In the genomic region with DNA sequence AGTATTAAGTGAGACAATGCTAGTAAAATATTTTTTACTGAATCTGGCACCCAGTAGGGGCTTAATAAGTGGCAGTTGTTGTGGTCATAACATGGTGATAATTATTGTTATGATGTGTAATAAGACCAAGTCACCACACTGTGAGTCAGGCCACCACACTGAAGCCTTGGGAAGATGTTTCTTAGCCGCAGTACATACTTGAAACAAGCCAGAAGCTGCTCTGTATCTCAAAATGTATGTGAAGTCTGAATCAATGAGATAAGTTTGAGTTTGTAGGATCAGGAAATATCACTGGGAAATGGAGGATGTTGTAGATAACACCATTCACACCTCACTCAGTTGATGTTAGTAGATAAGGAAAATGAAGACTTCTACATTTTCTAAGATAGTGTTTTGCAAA, we compare ENCODE assay signal across 24 cellular contexts. TPM values are rescaled to one million over a fixed set of nuclear protein-coding genes. Genes with fewer than 3 reads are reported as not detected.
"Had no signal": no experiment of that assay in that cellular context is flagged by ENCODE, and none has a peak within 500 bp of the region (broad histone marks: within the 10 kb centered on the region; RNA-seq: fewer than 3 reads in every experiment).

No MANE protein-coding gene starts in this region.

- FAIRE-seq: kidney, urothelium cell line had no signal

- H3K4me3 ChIP-seq: left lung, lower lobe of right lung, mucosa of descending colon, ovary, right atrium auricular region, right lobe of liver, skin epidermis, suprapubic skin, thoracic aorta, tibial artery, upper lobe of right lung had no signal

- DNase-seq: hippocampal formation; kidney; left colon; left lung; lower lobe of right lung; mammary epithelial cell; midbrain; mucosa of descending colon; naive thymus-derived CD4-positive, alpha-beta T cell; ovary; right lobe of liver; stimulated activated CD4-positive, alpha-beta T cell treated with anti-CD3 and anti-CD28 coated beads, Interleukin-12 subunit alpha, Interleukin-12 subunit beta, amount 100 ng/mL, for 4 hours; stimulated activated CD4-positive, alpha-beta T cell treated with anti-CD3 and anti-CD28 coated beads, Interleukin-15, amount 100 ng/mL, for 24 hours; stimulated activated CD4-positive, alpha-beta T cell treated with anti-CD3 and anti-CD28 coated beads, Interleukin-2, amount 100 ng/mL, for 24 hours; stimulated activated CD4-positive, alpha-beta T cell treated with anti-CD3 and anti-CD28 coated beads, Interleukin-4, amount 100 ng/mL, for 24 hours; stimulated activated naive CD4-positive, alpha-beta T cell; tibial artery; trophoblast cell; upper lobe of right lung had no signal

- H3K4me1 ChIP-seq: left lung, lower lobe of right lung, right atrium auricular region, right lobe of liver, suprapubic skin, tibial artery, upper lobe of right lung had no signal

- H3K27me3 ChIP-seq: left lung, ovary, right atrium auricular region, right lobe of liver, suprapubic skin, tibial artery, upper lobe of right lung had no signal

- H3K36me3 ChIP-seq: left lung, lower lobe of right lung, ovary, right atrium auricular region, right lobe of liver, suprapubic skin, thoracic aorta, tibial artery, upper lobe of right lung had no signal

- H3K27ac ChIP-seq: left lung, lower lobe of right lung, ovary, right atrium auricular region, right lobe of liver, skin epidermis, suprapubic skin, thoracic aorta, tibial artery, upper lobe of right lung had no signal

RNA-seq across cellular contexts. Expression of gene PTPN3, which starts 51.3 kb away (rescaled TPM):
- polyA plus RNA-seq: naive thymus-derived CD4-positive, alpha-beta T cell had no signal
